In the genomic region with DNA sequence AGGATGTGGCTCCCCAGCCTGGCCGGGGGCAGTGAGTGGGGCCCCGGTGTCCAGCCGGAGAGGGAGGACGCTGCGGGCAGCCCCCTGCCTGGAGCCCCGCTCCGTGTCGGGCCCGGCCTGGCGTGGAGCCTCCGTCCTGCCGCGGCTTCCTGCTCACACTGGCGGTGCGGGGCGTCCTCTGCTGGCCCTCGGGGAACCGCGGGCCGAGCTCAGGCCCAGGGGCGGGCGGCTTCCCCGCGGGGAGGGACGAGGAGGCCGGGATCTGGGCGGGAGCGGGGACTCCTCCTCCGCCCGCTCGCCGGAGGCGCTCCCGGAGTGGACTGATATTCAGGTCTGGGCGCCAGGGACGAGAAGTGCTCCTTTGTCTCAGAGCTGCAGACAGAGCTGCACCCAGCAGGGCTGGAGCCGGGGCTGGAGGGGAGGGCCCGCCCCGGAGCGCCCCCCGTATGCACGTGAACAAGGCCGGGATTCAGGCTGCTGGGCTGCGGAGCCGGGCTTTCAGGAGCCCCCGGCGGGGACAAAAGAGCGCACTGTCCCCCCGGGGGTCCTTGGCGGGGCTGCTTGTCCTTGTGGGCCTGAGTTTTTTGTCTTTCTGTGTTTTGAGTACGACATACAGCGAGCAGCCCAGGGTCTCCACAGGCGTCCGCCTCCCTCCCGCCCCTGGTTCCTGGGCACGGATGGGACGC, we compare ENCODE assay signal across 8 cellular contexts. TPM values are rescaled to one million over a fixed set of nuclear protein-coding genes. Genes with fewer than 3 reads are reported as not detected.
DNase-seq lines count a peak whose midpoint lies in the region; ATAC-seq, FAIRE-seq and TF ChIP-seq lines count a peak whose summit lies in the region.

No MANE protein-coding gene starts in this region.

- no peaks in the 10 kb centered on the region for H3K9me3 ChIP-seq in neutrophil

- H3K36me3 ChIP-seq in neutrophil = no peaks in the 10 kb centered on the region

- peak overlapping the region; percentile 55 to 65 for H3K4me3 ChIP-seq in neutrophil (ENCODE audit: low read depth in 1 of 2, low read length in 1 of 2)

- H3K27ac ChIP-seq in neutrophil = no peak overlapping the region

- DNase-seq in DMS153 treated with DMSO at 0.1 percent for 48 hours (lab: John Stamatoyannopoulos, UW; ENCODE audit: unreplicated experiment) = peak; percentile 43
- DNase-seq in H54 (ENCODE audit: insufficient read length, low spot score) = peak; percentile 88
- DNase-seq in NCI-H748 treated with DMSO at 0.1 percent for 48 hours (lab: John Stamatoyannopoulos, UW) = peak; percentile 51
- peak; percentile 62 for DNase-seq in amniotic stem cell (lab: John Stamatoyannopoulos, UW)
- DNase-seq in Right ventricle myocardium superior = peak; percentile 90

- no peak for FAIRE-seq in H54 (lab: Jason Lieb, UNC)

- peak; percentile 33; the same call in 1 of the 2 replicates for TF ChIP-seq POLR2A in H54 (IDR thresholded peaks at IDR 0.05; ENCODE audit: low read depth, low read length)

- ATAC-seq in Right ventricle myocardium superior (ENCODE audit: poor library complexity) = peak; percentile 93
- no peak for ATAC-seq in HG03460 (IDR thresholded peaks at IDR 0.05; ENCODE audit: unreplicated experiment)
- no peak for ATAC-seq in HG03442 (IDR thresholded peaks at IDR 0.05; ENCODE audit: unreplicated experiment)

- peaks cover 32 to 39% of the 10 kb centered on the region in 2 experiments for H3K4me1 ChIP-seq in neutrophil (ENCODE audit: control insufficient read depth in 1 of 2, insufficient read depth in 1 of 2, low read depth in 1 of 2, low read length in 1 of 2)

- intact Hi-C loops in Right ventricle myocardium superior (cut with DNase I) = loop anchor here (10.0 kb wide), 1 partner anchor 114 kb away; a partner anchor contains a TSS

- peaks cover 93% of the 10 kb centered on the region for H3K27me3 ChIP-seq in neutrophil

- peak; percentile 48 for TF ChIP-seq CTCF in neutrophil (IDR thresholded peaks at IDR 0.05)

RNA-seq across cellular contexts. Expression of a gene that starts 2.3 kb away (rescaled TPM):
- total RNA-seq in Right ventricle myocardium superior = 1.3 TPM
